In genomic region chr1:59142663-59143487, GRCh38 we compare ENCODE assay signal across 9 cellular contexts.
A peak's percentile ranks its signal among the peaks of the same experiment; 100 is the strongest.
DNase-seq lines count a peak whose midpoint lies in the region; ATAC-seq and TF ChIP-seq lines count a peak whose summit lies in the region.
"Had no signal": no experiment of that assay in that cellular context is flagged by ENCODE, and none has a peak within 500 bp of the region (broad histone marks: within the 10 kb centered on the region; RNA-seq: fewer than 3 reads in every experiment).

No MANE protein-coding gene starts in this region.

- intact Hi-C loops in mammary epithelial cell (cut with micrococcal nuclease) = loop anchor here (2.0 to 10.0 kb wide), 4 partner anchors 50 to 614 kb away; no protein-coding TSS in a partner anchor
- intact Hi-C loops in mucosa of descending colon (cut with DNase I, micrococcal nuclease) = no loop called here

- H3K79me2 ChIP-seq in mammary epithelial cell (ENCODE audit: insufficient read depth, low read length) = no peaks in the 10 kb centered on the region

- ATAC-seq in mucosa of descending colon (peak; percentile 33), HG03025 (IDR thresholded peaks at IDR 0.05; ENCODE audit: low FRiP score, unreplicated experiment) (no peak), HG03571 (IDR thresholded peaks at IDR 0.05; ENCODE audit: unreplicated experiment) (no peak)

- TSS peak; percentile 43 for BruUV-seq in mammary epithelial cell (replicated peaks; lab: Mats Ljungman, UMichigan)

- dilution Hi-C loops in mammary epithelial cell (cut with HindIII; ENCODE audit: low sequenced_read_pairs) = no loop called here

- in situ Hi-C loops in mammary epithelial cell (cut with MboI; ENCODE audit: low sequenced_read_pairs in 2 of 2) = no loop called here

- H3K27me3 ChIP-seq in mammary epithelial cell (ENCODE audit: insufficient read depth, low read length) = no peaks in the 10 kb centered on the region
- no peaks in the 10 kb centered on the region for H3K27me3 ChIP-seq in WERI-Rb-1 (ENCODE audit: insufficient read depth, low read depth, severe bottlenecking)

- H3K27ac ChIP-seq in mammary epithelial cell (ENCODE audit: insufficient read depth, low read depth, low read length) = peak overlapping the region; percentile 60
- no peak overlapping the region for H3K27ac ChIP-seq in WERI-Rb-1

- 63% methylated on average over 8 of the region's 8 CpGs for WGBS in mammary epithelial cell (ENCODE audit: low coverage, missing lambda C conversion rate)

- TF ChIP-seq CTCF in mammary epithelial cell (conservative IDR thresholded peaks at IDR 0.05 in 1 of 2, IDR thresholded peaks at IDR 0.05 in 1 of 2; ENCODE audit: extremely low read depth in 1 of 2, insufficient read depth in 1 of 2, low read depth in 1 of 2, low read length in 2 of 2) (no peak), mucosa of descending colon (IDR thresholded peaks at IDR 0.05) (no peak), WERI-Rb-1 (IDR thresholded peaks at IDR 0.05; ENCODE audit: low read depth, low read length) (no peak)

- H3K9ac ChIP-seq in mammary epithelial cell (ENCODE audit: insufficient read depth, low read length) = no peak overlapping the region

- H3K9me3 ChIP-seq in mammary epithelial cell (replicated peaks; ENCODE audit: insufficient read depth, low read length) = no peaks in the 10 kb centered on the region
- H3K9me3 ChIP-seq in mucosa of descending colon = no peaks in the 10 kb centered on the region
- no peaks in the 10 kb centered on the region for H3K9me3 ChIP-seq in WERI-Rb-1 (ENCODE audit: severe bottlenecking)

- H3K4me1 ChIP-seq in mammary epithelial cell (ENCODE audit: insufficient read depth, low read length) = peaks cover 56% of the 10 kb centered on the region
- no peaks in the 10 kb centered on the region for H3K4me1 ChIP-seq in mucosa of descending colon (ENCODE audit: low read depth)

- CTCF ChIA-PET in mammary epithelial cell (lab: Charles Lee; ENCODE audit: low non-redundant PET) = no interaction called here

- H2AFZ ChIP-seq in mammary epithelial cell (ENCODE audit: low read depth, low read length) = peak overlapping the region; percentile 18

- H3K4me3 ChIP-seq in mammary epithelial cell (replicated peaks in 1 of 3; ENCODE audit: insufficient read depth in 1 of 3, low read depth in 2 of 3, low read length in 3 of 3) (no peak overlapping the region), mucosa of descending colon (no peak overlapping the region), WERI-Rb-1 (ENCODE audit: low read depth, low read length) (no peak overlapping the region)

- no peaks in the 10 kb centered on the region for H4K20me1 ChIP-seq in mammary epithelial cell (ENCODE audit: insufficient read depth, low read length)

- H3K4me2 ChIP-seq in mammary epithelial cell (ENCODE audit: insufficient read depth, low read depth, low read length) = peak overlapping the region; percentile 55

- H3K36me3 ChIP-seq in mammary epithelial cell (ENCODE audit: insufficient read depth, low read length) (no peaks in the 10 kb centered on the region), mucosa of descending colon (ENCODE audit: low read depth) (no peaks in the 10 kb centered on the region), WERI-Rb-1 (no peaks in the 10 kb centered on the region)

- peak; percentile 35 to 37 for DNase-seq in AML-193 (lab: John Stamatoyannopoulos, UW)
- peak; percentile 99 for DNase-seq in HT1080 (ENCODE audit: low read depth)
- peak; percentile 95 for DNase-seq in mammary epithelial cell
- DNase-seq in mucosa of descending colon = no peak
- DNase-seq in WERI-Rb-1 = no peak
- no peak for DNase-seq in NCI-H1436 (lab: John Stamatoyannopoulos, UW)
- DNase-seq: activated B cell treated with CpG ODN at 0.5 μM for 24 hours had no signal

Comparison
In these comparisons a context has a peak if more than half of its experiments do, and no peak if none do; other contexts are left out.
1. DNase-seq: peak in AML-193 (2 of 2), HT1080 (single experiment) and mammary epithelial cell (single experiment); none in mucosa of descending colon (0 of 3), WERI-Rb-1 (single experiment) and NCI-H1436 (single experiment).